28 cellular contexts compared by ENCODE assay signal in genomic region chr3:61618871-61619270, GRCh38.
"Had no signal": no experiment of that assay in that cellular context is flagged by ENCODE, and none has a peak within 500 bp of the region (broad histone marks: within the 10 kb centered on the region; RNA-seq: fewer than 3 reads in every experiment).

No MANE protein-coding gene starts in this region.

- H3K27ac ChIP-seq: stomach, testis, thoracic aorta, thyroid gland, tibial artery, tibial nerve, transverse colon, upper lobe of left lung, upper lobe of right lung, uterus, vagina had no signal

- ATAC-seq: stimulated activated effector memory CD8-positive, alpha-beta T cell treated with anti-CD3 and anti-CD28 coated beads, Interleukin-12 subunit alpha, Interleukin-12 subunit beta, amount 100 ng/mL, for 72 hours; stimulated activated memory B cell treated with anti-CD40 and anti-IgM and Interleukin-4, amounts not matched to agents 10 μg/mL and 1 μg/mL and 100 μg/mL, for 72 hours; stimulated activated naive B cell treated with anti-CD40 and anti-IgM and Interleukin-4, amounts not matched to agents 10 μg/mL and 1 μg/mL and 100 μg/mL, for 72 hours; stimulated activated naive CD8-positive, alpha-beta T cell treated with anti-CD3 and anti-CD28 coated beads, Interleukin-15, amount 100 ng/mL, for 72 hours; stimulated activated naive CD8-positive, alpha-beta T cell treated with anti-CD3 and anti-CD28 coated beads, Interleukin-15, Interleukin-2, amounts not matched to agents 100 U/mL and 50 U/mL, for 24 hours; upper lobe of right lung had no signal

- H3K36me3 Mint-ChIP-seq: stimulated activated effector memory CD8-positive, alpha-beta T cell treated with anti-CD3 and anti-CD28 coated beads, Interleukin-12 subunit alpha, Interleukin-12 subunit beta, amount 100 ng/mL, for 72 hours; stimulated activated memory B cell treated with anti-CD40 and anti-IgM and Interleukin-4, amounts not matched to agents 10 μg/mL and 1 μg/mL and 100 μg/mL, for 72 hours; stimulated activated naive B cell treated with anti-CD40 and anti-IgM and Interleukin-4, amounts not matched to agents 10 μg/mL and 1 μg/mL and 100 μg/mL, for 72 hours had no signal

- H3K27ac Mint-ChIP-seq: stimulated activated effector memory CD8-positive, alpha-beta T cell treated with anti-CD3 and anti-CD28 coated beads, Interleukin-12 subunit alpha, Interleukin-12 subunit beta, amount 100 ng/mL, for 72 hours; stimulated activated memory B cell treated with anti-CD40 and anti-IgM and Interleukin-4, amounts not matched to agents 10 μg/mL and 1 μg/mL and 100 μg/mL, for 72 hours; stimulated activated naive B cell treated with anti-CD40 and anti-IgM and Interleukin-4, amounts not matched to agents 10 μg/mL and 1 μg/mL and 100 μg/mL, for 72 hours; stimulated activated naive CD8-positive, alpha-beta T cell treated with anti-CD3 and anti-CD28 coated beads, Interleukin-15, amount 100 ng/mL, for 72 hours; stimulated activated naive CD8-positive, alpha-beta T cell treated with anti-CD3 and anti-CD28 coated beads, Interleukin-15, Interleukin-2, amounts not matched to agents 100 ng/mL and 50 ng/mL, for 24 hours; type B pancreatic cell had no signal

- H3K9me3 Mint-ChIP-seq: stimulated activated effector memory CD8-positive, alpha-beta T cell treated with anti-CD3 and anti-CD28 coated beads, Interleukin-12 subunit alpha, Interleukin-12 subunit beta, amount 100 ng/mL, for 72 hours; stimulated activated memory B cell treated with anti-CD40 and anti-IgM and Interleukin-4, amounts not matched to agents 10 μg/mL and 1 μg/mL and 100 μg/mL, for 72 hours; stimulated activated naive CD8-positive, alpha-beta T cell treated with anti-CD3 and anti-CD28 coated beads, Interleukin-15, amount 100 ng/mL, for 72 hours; stimulated activated naive CD8-positive, alpha-beta T cell treated with anti-CD3 and anti-CD28 coated beads, Interleukin-15, Interleukin-2, amounts not matched to agents 100 ng/mL and 50 ng/mL, for 24 hours; type B pancreatic cell had no signal

- H3K4me3 Mint-ChIP-seq: stimulated activated effector memory CD8-positive, alpha-beta T cell treated with anti-CD3 and anti-CD28 coated beads, Interleukin-12 subunit alpha, Interleukin-12 subunit beta, amount 100 ng/mL, for 72 hours; stimulated activated memory B cell treated with anti-CD40 and anti-IgM and Interleukin-4, amounts not matched to agents 10 μg/mL and 1 μg/mL and 100 μg/mL, for 72 hours; stimulated activated naive B cell treated with anti-CD40 and anti-IgM and Interleukin-4, amounts not matched to agents 10 μg/mL and 1 μg/mL and 100 μg/mL, for 72 hours; stimulated activated naive CD8-positive, alpha-beta T cell treated with anti-CD3 and anti-CD28 coated beads, Interleukin-15, amount 100 ng/mL, for 72 hours; stimulated activated naive CD8-positive, alpha-beta T cell treated with anti-CD3 and anti-CD28 coated beads, Interleukin-15, Interleukin-2, amounts not matched to agents 100 ng/mL and 50 ng/mL, for 24 hours; type B pancreatic cell had no signal

- H3K4me1 Mint-ChIP-seq: stimulated activated effector memory CD8-positive, alpha-beta T cell treated with anti-CD3 and anti-CD28 coated beads, Interleukin-12 subunit alpha, Interleukin-12 subunit beta, amount 100 ng/mL, for 72 hours; stimulated activated memory B cell treated with anti-CD40 and anti-IgM and Interleukin-4, amounts not matched to agents 10 μg/mL and 1 μg/mL and 100 μg/mL, for 72 hours; stimulated activated naive B cell treated with anti-CD40 and anti-IgM and Interleukin-4, amounts not matched to agents 10 μg/mL and 1 μg/mL and 100 μg/mL, for 72 hours; stimulated activated naive CD8-positive, alpha-beta T cell treated with anti-CD3 and anti-CD28 coated beads, Interleukin-15, amount 100 ng/mL, for 72 hours had no signal

- H3K36me3 ChIP-seq: stomach, thoracic aorta, thyroid gland, tibial artery, tibial nerve, transverse colon, upper lobe of left lung, upper lobe of right lung, uterus, vagina had no signal

- DNase-seq: stimulated activated CD4-positive, alpha-beta T cell treated with anti-CD3 and anti-CD28 coated beads, Interleukin-2, amount 100 ng/mL, for 48 hours; stimulated activated CD4-positive, alpha-beta T cell treated with anti-CD3 and anti-CD28 coated beads, Interleukin-4, amount 100 ng/mL, for 1 hour; stimulated activated CD4-positive, alpha-beta T cell treated with anti-CD3 and anti-CD28 coated beads, Interleukin-4, amount 100 ng/mL, for 24 hours; stimulated activated CD4-positive, alpha-beta T cell treated with anti-CD3 and anti-CD28 coated beads, Interleukin-4, amount 100 ng/mL, for 4 hours; stimulated activated CD8-positive, alpha-beta memory T cell treated with anti-CD3 and anti-CD28 coated beads, Interleukin-4, amount 100 ng/mL, for 48 hours; stimulated activated naive B cell treated with anti-CD40 and anti-IgM and Interleukin-4, amounts not matched to agents 10 μg/mL and 1 μg/mL and 100 μg/mL, for 72 hours; stimulated activated naive CD4-positive, alpha-beta T cell; stimulated activated naive CD4-positive, alpha-beta T cell treated with Interleukin-2 at 50 U/mL for 16 hours; stimulated activated naive CD8-positive, alpha-beta T cell treated with anti-CD3 and anti-CD28 coated beads, Interleukin-15, amount 100 ng/mL, for 72 hours; stimulated activated naive CD8-positive, alpha-beta T cell treated with anti-CD3 and anti-CD28 coated beads, Interleukin-15, Interleukin-2, amounts not matched to agents 100 U/mL and 50 U/mL, for 24 hours; stomach; substantia nigra; testis; thyroid gland; tibial artery; transverse colon; trophoblast cell; upper lobe of left lung; upper lobe of right lung; uterus had no signal

- H3K4me3 ChIP-seq: stomach, testis, thoracic aorta, thyroid gland, tibial artery, tibial nerve, transverse colon, upper lobe of left lung, upper lobe of right lung, uterus, vagina had no signal

- H3K9me3 ChIP-seq: stomach, testis, thoracic aorta, thyroid gland, tibial artery, tibial nerve, transverse colon, upper lobe of left lung, upper lobe of right lung, uterus, vagina had no signal

- FAIRE-seq: urothelium cell line had no signal

- H3K4me1 ChIP-seq: uterus had no signal

- H3K27me3 ChIP-seq: stomach, testis, thyroid gland, tibial artery, tibial nerve, transverse colon, upper lobe of left lung, upper lobe of right lung, uterus, vagina had no signal

- H3K27me3 Mint-ChIP-seq: stimulated activated memory B cell treated with anti-CD40 and anti-IgM and Interleukin-4, amounts not matched to agents 10 μg/mL and 1 μg/mL and 100 μg/mL, for 72 hours; stimulated activated naive CD8-positive, alpha-beta T cell treated with anti-CD3 and anti-CD28 coated beads, Interleukin-15, Interleukin-2, amounts not matched to agents 100 ng/mL and 50 ng/mL, for 24 hours; type B pancreatic cell had no signal
